Comparison of ENCODE assay signal across 1 cellular context in genomic region chr19:12725609-12726008, GRCh38.
TF ChIP-seq lines count a peak whose summit lies in the region.

No MANE protein-coding gene starts in this region.

TF ChIP-seq in K562, 482 proteins besides CTCF, POLR2A, EP300 and RAD21:
- TF ChIP-seq GABPA (tag; conservative IDR thresholded peaks at IDR 0.05; ENCODE audit: low read depth), result peak; percentile 63
- peak; percentile 8 for TF ChIP-seq DACH1 (IDR thresholded peaks at IDR 0.05; ENCODE audit: partially characterized antibody)
- TF ChIP-seq ZNF121 (CRISPR knock-in tag; conservative IDR thresholded peaks at IDR 0.05), result peak; percentile 30; the same call in 1 of the 2 replicates
- TF ChIP-seq ETV1 (tag; conservative IDR thresholded peaks at IDR 0.05; ENCODE audit: low read depth), result peak; percentile 73
- TF ChIP-seq TFE3 (CRISPR knock-in tag; IDR thresholded peaks at IDR 0.05), result peak; percentile 52
- TF ChIP-seq KDM1A (IDR thresholded peaks at IDR 0.05), result peak; percentile 85 to 91
- peak in 1 of 2 experiments; percentile 85; a peak in 2 of 4 replicates for TF ChIP-seq RCOR1 (IDR thresholded peaks at IDR 0.05; ENCODE audit: borderline replicate concordance in 1 of 2, low read depth in 2 of 2, low read length in 2 of 2)
- TF ChIP-seq ZKSCAN8 (CRISPR knock-in tag; IDR thresholded peaks at IDR 0.05), result peak; percentile 35; the same call in 1 of the 2 replicates
- TF ChIP-seq HDAC1 (IDR thresholded peaks at IDR 0.05), result peak in 1 of 2 experiments; percentile 48; a peak in 1 of 4 replicates
- peak; percentile 35; the same call in 1 of the 2 replicates for TF ChIP-seq L3MBTL2 (IDR thresholded peaks at IDR 0.05)
